ENCODE assay signal across 6 cellular contexts in genomic region chr22:24011735-24012068, GRCh38. TPM values are rescaled to one million over a fixed set of nuclear protein-coding genes. Genes with fewer than 3 reads are reported as not detected.
A peak's percentile ranks its signal among the peaks of the same experiment; 100 is the strongest.
DNase-seq lines count a peak whose midpoint lies in the region; ATAC-seq and TF ChIP-seq lines count a peak whose summit lies in the region.

No MANE protein-coding gene starts in this region.

- TF ChIP-seq CTCF in heart left ventricle (IDR thresholded peaks at IDR 0.05) = no peak

- no peak for TF ChIP-seq POLR2A in heart left ventricle (IDR thresholded peaks at IDR 0.05)

- peak overlapping the region; percentile 33 to 92 (median 84) for H3K27ac ChIP-seq in heart left ventricle
- peak overlapping the region; percentile 52 for H3K27ac ChIP-seq in ectodermal cell (ENCODE audit: insufficient read depth, low read depth, low read length, poor library complexity, severe bottlenecking)

- intact Hi-C loops in heart left ventricle (cut with DNase I) = loop anchor here in 1 of 10 donors (10.0 kb wide), 1 partner anchor 143 kb away; no protein-coding TSS in a partner anchor
- intact Hi-C loops in Right ventricle myocardium inferior (cut with DNase I) = no loop called here

- H3K4me1 ChIP-seq in heart left ventricle (peaks cover 0 to 18% (median 12%) of the 10 kb centered on the region in 12 donors), ectodermal cell (ENCODE audit: control insufficient read depth, insufficient read depth, low read length) (peaks cover 7% of the 10 kb centered on the region)

- H3K4me3 ChIP-seq in heart left ventricle (peak overlapping the region; percentile 57 to 98 (median 94)), ectodermal cell (ENCODE audit: insufficient read depth, low read depth, low read length) (peak overlapping the region; percentile 87), skeletal muscle cell (ENCODE audit: low read depth, low read length) (peak overlapping the region; percentile 98)

- DNase-seq in heart left ventricle (no peak), Right ventricle myocardium inferior (ENCODE audit: missing footprints) (no peak), skeletal muscle cell (ENCODE audit: low read depth) (no peak), NCI-H2196 (lab: John Stamatoyannopoulos, UW; ENCODE audit: unreplicated experiment) (no peak), NCI-H226 (no peak)

- WGBS in heart left ventricle, 4 donors = 1 to 2% (median 1%) methylated on average over 10 of the region's 10 CpGs
- 6 to 9% methylated on average over 10 of the region's 10 CpGs for WGBS in ectodermal cell, 2 experiments

- H3K27me3 ChIP-seq in heart left ventricle = no peaks in the 10 kb centered on the region
- H3K27me3 ChIP-seq in ectodermal cell (ENCODE audit: control insufficient read depth, insufficient read depth, low read length, poor library complexity, severe bottlenecking) = no peaks in the 10 kb centered on the region

- peaks cover 0 to 3% (median 0%) of the 10 kb centered on the region in 12 donors for H3K9me3 ChIP-seq in heart left ventricle
- no peaks in the 10 kb centered on the region for H3K9me3 ChIP-seq in ectodermal cell (ENCODE audit: control insufficient read depth, low read length)

- H3K36me3 ChIP-seq in heart left ventricle = no peaks in the 10 kb centered on the region
- no peaks in the 10 kb centered on the region for H3K36me3 ChIP-seq in ectodermal cell (ENCODE audit: control insufficient read depth, insufficient read depth, low read length)

- ATAC-seq in heart left ventricle (peak in 1 of 4 donors; percentile 1), Right ventricle myocardium inferior (no peak)

RNA-seq across cellular contexts. Expression of gene CABIN1, which starts 0.6 kb away (rescaled TPM):
- total RNA-seq in heart left ventricle (10 to 100 TPM; 22.3 to 47.7 (median 33.9) TPM), Right ventricle myocardium inferior (43.0 TPM)
- 10 to 100 TPM; 22.1 to 27.4 TPM for polyA plus RNA-seq in heart left ventricle
- 51.0 TPM for polyA plus RNA-seq in ectodermal cell (2013, experiment 1 of 4)
- 55.1 TPM for polyA plus RNA-seq in ectodermal cell (2013, experiment 2 of 4)
- polyA plus RNA-seq in ectodermal cell (2013, experiment 3 of 4) = 38.8 TPM
- 40.9 TPM for polyA plus RNA-seq in ectodermal cell (2013, experiment 4 of 4)

RNA-seq across cellular contexts. Expression of gene GSTT4, which starts 6.4 kb away (rescaled TPM):
- total RNA-seq in heart left ventricle (not detected), Right ventricle myocardium inferior (not detected)
- not detected for polyA plus RNA-seq in heart left ventricle
- not detected for polyA plus RNA-seq in ectodermal cell (2013, experiment 1 of 4)
- not detected for polyA plus RNA-seq in ectodermal cell (2013, experiment 2 of 4)
- not detected for polyA plus RNA-seq in ectodermal cell (2013, experiment 3 of 4)
- polyA plus RNA-seq in ectodermal cell (2013, experiment 4 of 4) = not detected

RNA-seq across cellular contexts. Expression of gene GSTT2, which starts 31.8 kb away (rescaled TPM):
- under 1 TPM in 1 of 9 donors, not detected in 8; 0.60 TPM for total RNA-seq in heart left ventricle
- 1 to 10 TPM in 1 of 2 donors, under 1 TPM in 1; 0.30 to 2.1 TPM for polyA plus RNA-seq in heart left ventricle
- total RNA-seq in Right ventricle myocardium inferior = not detected
- polyA plus RNA-seq in ectodermal cell (2013, experiment 1 of 4) = 0.48 TPM
- 0.68 TPM for polyA plus RNA-seq in ectodermal cell (2013, experiment 2 of 4)
- polyA plus RNA-seq in ectodermal cell (2013, experiment 3 of 4) = 0.27 TPM
- 0.36 TPM for polyA plus RNA-seq in ectodermal cell (2013, experiment 4 of 4)

RNA-seq across cellular contexts. Expression of gene DDT, which starts 37.5 kb away (rescaled TPM):
- total RNA-seq in heart left ventricle (100 to 1,000 TPM; 117 to 210 (median 153) TPM), Right ventricle myocardium inferior (139 TPM)
- polyA plus RNA-seq in heart left ventricle = 100 to 1,000 TPM; 301 to 399 TPM
- 78.7 TPM for polyA plus RNA-seq in ectodermal cell (2013, experiment 1 of 4)
- 71.1 TPM for polyA plus RNA-seq in ectodermal cell (2013, experiment 2 of 4)
- polyA plus RNA-seq in ectodermal cell (2013, experiment 3 of 4) = 79.1 TPM
- polyA plus RNA-seq in ectodermal cell (2013, experiment 4 of 4) = 83.0 TPM

RNA-seq across cellular contexts. Expression of gene DDTL, which starts 45.0 kb away (rescaled TPM):
- total RNA-seq in heart left ventricle = 1 to 10 TPM in 5 of 9 donors, not detected in 4; 1.1 to 2.3 (median 2.2) TPM
- polyA plus RNA-seq in heart left ventricle = 1 to 10 TPM; 2.8 to 6.7 TPM
- 1.5 TPM for total RNA-seq in Right ventricle myocardium inferior
- polyA plus RNA-seq in ectodermal cell (2013, experiment 1 of 4) = 1.6 TPM
- 1.4 TPM for polyA plus RNA-seq in ectodermal cell (2013, experiment 2 of 4)
- 0.96 TPM for polyA plus RNA-seq in ectodermal cell (2013, experiment 3 of 4)
- polyA plus RNA-seq in ectodermal cell (2013, experiment 4 of 4) = 1.3 TPM
